ENCODE assay signal across 21 cellular contexts in the genomic region with DNA sequence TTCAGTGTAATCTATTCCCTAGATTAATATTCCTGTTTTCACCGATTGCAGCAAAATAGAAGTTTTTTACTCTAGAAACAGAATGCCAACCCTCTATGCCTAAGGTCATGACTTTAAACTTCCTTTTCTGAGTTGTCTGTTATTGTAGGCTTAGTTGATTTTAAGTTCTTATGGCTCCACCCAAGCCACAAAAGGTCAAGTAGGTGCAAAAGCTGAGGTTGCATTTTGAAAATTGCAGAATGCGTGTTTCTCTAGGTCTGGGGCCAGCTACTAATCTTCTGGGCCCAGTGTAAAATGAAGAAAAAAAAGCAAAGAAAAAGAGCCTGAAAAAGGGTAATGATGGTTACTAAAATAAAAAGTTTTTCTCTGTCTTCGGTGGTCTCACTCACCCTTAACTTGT.
"Had no signal": no experiment of that assay in that cellular context is flagged by ENCODE, and none has a peak within 500 bp of the region (broad histone marks: within the 10 kb centered on the region; RNA-seq: fewer than 3 reads in every experiment).

No MANE protein-coding gene starts in this region.

- H3K27ac ChIP-seq: dorsolateral prefrontal cortex, neutrophil, pancreas, right lobe of liver, thoracic aorta, tibial nerve, upper lobe of left lung, uterus had no signal

- DNase-seq: dorsolateral prefrontal cortex; effector CD4-positive, alpha-beta T cell; hypothalamus; immature natural killer cell; islet precursor cell; kidney glomerular epithelial cell; left colon; mesenchymal stem cell; mucosa of descending colon; naive B cell; pancreas; right lobe of liver; stimulated activated CD4-positive, alpha-beta T cell treated with anti-CD3 and anti-CD28 coated beads, Interleukin-4, amount 100 ng/mL, for 4 hours; uterus had no signal

- H3K36me3 ChIP-seq: neutrophil, pancreas, right lobe of liver, thoracic aorta, tibial nerve, upper lobe of left lung, uterus had no signal

- H3K4me2 ChIP-seq: smooth muscle cell had no signal

- H3K27me3 ChIP-seq: dorsolateral prefrontal cortex, neutrophil, pancreas, right lobe of liver, tibial nerve, upper lobe of left lung, uterus had no signal

- ATAC-seq: left colon; mucosa of descending colon; natural killer cell treated with Interleukin-12 subunit alpha and Interleukin-12 subunit beta and Interleukin-15 and Interleukin-18, amount 100 ng/mL, for 72 hours; stimulated activated memory B cell treated with anti-CD40 and anti-IgM and Interleukin-4, amounts not matched to agents 10 μg/mL and 1 μg/mL and 100 μg/mL, for 72 hours had no signal

- H3K4me1 ChIP-seq: right lobe of liver, uterus had no signal

- H3K9me3 ChIP-seq: mucosa of descending colon, neutrophil, pancreas, right lobe of liver, thoracic aorta, uterus had no signal

- H3K4me3 ChIP-seq: dorsolateral prefrontal cortex, mucosa of descending colon, pancreas, right lobe of liver, smooth muscle cell, thoracic aorta, tibial nerve, upper lobe of left lung, uterus had no signal
